Comparison of ENCODE assay signal across 11 cellular contexts in the genomic region with DNA sequence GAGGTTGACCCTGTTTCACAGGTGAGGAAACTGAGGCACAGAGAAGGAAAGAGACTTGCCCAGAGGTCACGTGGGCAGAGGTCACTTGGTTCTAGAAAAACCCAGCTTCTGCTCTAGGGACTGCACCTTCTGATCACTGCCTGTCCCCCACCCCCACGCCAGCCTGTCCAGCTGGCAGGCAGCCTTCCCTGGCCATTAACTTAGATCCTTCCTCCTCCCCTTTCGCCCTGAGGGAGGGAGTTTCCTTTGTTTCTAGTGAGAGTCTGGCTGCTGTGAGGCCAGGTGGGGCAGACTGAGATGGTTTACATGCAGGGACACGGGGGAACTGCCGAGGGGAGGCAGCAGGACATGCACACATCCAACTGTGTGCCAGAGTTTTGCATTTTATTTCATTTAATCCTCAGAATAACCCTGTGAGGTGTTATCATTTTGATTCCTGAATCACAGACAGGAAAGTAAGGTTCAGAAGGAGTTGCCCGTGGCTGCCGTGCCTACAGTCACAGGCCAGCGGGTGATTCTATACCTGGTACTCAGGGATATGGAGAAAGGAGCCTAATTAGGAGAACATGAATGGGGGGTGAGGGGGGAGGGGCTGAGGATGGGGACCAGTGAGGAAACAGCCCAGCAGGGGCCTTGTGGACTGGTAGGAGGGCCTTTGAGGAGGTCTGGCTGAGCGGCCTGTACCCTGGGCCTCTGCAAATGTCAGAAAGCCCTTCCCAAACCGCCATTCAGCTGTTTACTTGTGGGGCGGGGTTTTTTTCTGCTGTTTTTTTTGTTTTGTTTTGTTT. TPM values are rescaled to one million over a fixed set of nuclear protein-coding genes. Genes with fewer than 3 reads are reported as not detected.
DNase-seq lines count a peak whose midpoint lies in the region; ATAC-seq and TF ChIP-seq lines count a peak whose summit lies in the region.
"Had no signal": no experiment of that assay in that cellular context is flagged by ENCODE, and none has a peak within 500 bp of the region (broad histone marks: within the 10 kb centered on the region; RNA-seq: fewer than 3 reads in every experiment).

No MANE protein-coding gene starts in this region.

- no peaks in the 10 kb centered on the region for H3K9me3 Mint-ChIP-seq in type B pancreatic cell
- no peaks in the 10 kb centered on the region for H3K9me3 Mint-ChIP-seq in immature natural killer cell

- H2AFZ ChIP-seq in hepatocyte: no peak overlapping the region

- POLR2A ChIA-PET in RWPE1 (lab: Yijun Ruan, JAX; ENCODE audit: low non-redundant PET): no interaction called here

- DNase-seq in Right ventricle myocardium inferior (ENCODE audit: missing footprints) (no peak), cardiac septum (ENCODE audit: low spot score) (no peak), RWPE1 (ENCODE audit: low spot score) (peak; percentile 74), hepatocyte (ENCODE audit: low spot score) (peak; percentile 68), type B pancreatic cell (ENCODE audit: extremely low spot score, unreplicated experiment) (no peak), immature natural killer cell (no peak)
- DNase-seq: MM.1S had no signal

- no peak overlapping the region for H3K4me3 ChIP-seq in hepatocyte

- intact Hi-C loops in Right ventricle myocardium inferior (cut with DNase I): no loop called here
- intact Hi-C loops in cardiac septum (cut with DNase I): no loop called here

- WGBS in hepatocyte (ENCODE audit: low lambda C conversion rate, missing lambda C conversion rate): 47% methylated on average over 11 of the region's 11 CpGs

- no peaks in the 10 kb centered on the region for H3K9me3 ChIP-seq in hepatocyte (ENCODE audit: low read depth)

- peak overlapping the region; percentile 79 for H3K4me2 ChIP-seq in hepatocyte

- peaks cover 62% of the 10 kb centered on the region for H3K4me1 ChIP-seq in hepatocyte (ENCODE audit: insufficient read depth)

- CTCF ChIA-PET in RWPE1 (lab: Yijun Ruan, JAX): interaction anchor here (0.5 to 0.6 kb wide), 2 partner anchors 10 to 40 kb away, joined by 3 to 6 read pairs; no protein-coding TSS in a partner anchor

- H3K27ac ChIP-seq in RWPE1 (peak overlapping the region; percentile 89), hepatocyte (peak overlapping the region; percentile 79)

- H4K20me1 ChIP-seq in hepatocyte (ENCODE audit: insufficient read depth, poor library complexity, severe bottlenecking): no peaks in the 10 kb centered on the region

- H3K4me1 Mint-ChIP-seq in type B pancreatic cell (ENCODE audit: unreplicated experiment) (peaks cover 70% of the 10 kb centered on the region), immature natural killer cell (peaks cover 8 to 10% of the 10 kb centered on the region in 2 donors)

- TF ChIP-seq CTCF in RWPE1 (conservative IDR thresholded peaks at IDR 0.05; ENCODE audit: low read depth) (no peak), hepatocyte (IDR thresholded peaks at IDR 0.05; ENCODE audit: poor library complexity) (no peak), type B pancreatic cell (conservative IDR thresholded peaks at IDR 0.05) (no peak)

- no peaks in the 10 kb centered on the region for H3K36me3 ChIP-seq in hepatocyte (replicated peaks; ENCODE audit: insufficient read depth, low read depth)

- H3K79me2 ChIP-seq in hepatocyte: peaks cover 41% of the 10 kb centered on the region

- H3K4me3 Mint-ChIP-seq in type B pancreatic cell: peak overlapping the region; percentile 84
- H3K4me3 Mint-ChIP-seq in immature natural killer cell: peak overlapping the region in 1 of 5 donors; percentile 21

- ATAC-seq in Right ventricle myocardium inferior (peak; percentile 53), HG02885 (IDR thresholded peaks at IDR 0.05; ENCODE audit: poor library complexity, unreplicated experiment) (no peak), HG03159 (IDR thresholded peaks at IDR 0.05; ENCODE audit: unreplicated experiment) (no peak)

- peak overlapping the region; percentile 94 for H3K27ac Mint-ChIP-seq in type B pancreatic cell
- no peak overlapping the region for H3K27ac Mint-ChIP-seq in immature natural killer cell

- H3K36me3 Mint-ChIP-seq in type B pancreatic cell: no peaks in the 10 kb centered on the region
- no peaks in the 10 kb centered on the region for H3K36me3 Mint-ChIP-seq in immature natural killer cell

- no peaks in the 10 kb centered on the region for H3K9me2 ChIP-seq in hepatocyte (replicated peaks; ENCODE audit: insufficient read depth)

- peaks cover 24% of the 10 kb centered on the region for H3K27me3 Mint-ChIP-seq in type B pancreatic cell
- peaks cover 12 to 17% (median 12%) of the 10 kb centered on the region in 3 donors for H3K27me3 Mint-ChIP-seq in immature natural killer cell (ENCODE audit: low read depth in 3 of 3)

- peaks cover 2% of the 10 kb centered on the region for H3K27me3 ChIP-seq in hepatocyte

RNA-seq across cellular contexts. Expression of a gene that starts 3.4 kb away (rescaled TPM):
- 6.1 TPM for total RNA-seq in Right ventricle myocardium inferior
- 2.3 TPM for total RNA-seq in cardiac septum
- total RNA-seq in hepatocyte: 10.4 and 12.8 TPM in 2 replicates
- 10.8 and 16.5 TPM in 2 replicates for polyA plus RNA-seq in hepatocyte
- 12.4 and 37.5 TPM in 2 replicates for total RNA-seq in type B pancreatic cell (ENCODE audit: low replicate concordance)
- not detected for polyA plus RNA-seq in immature natural killer cell
- polyA plus RNA-seq: AG04450 had no signal

RNA-seq across cellular contexts. Expression of a gene that starts 37.9 kb away (rescaled TPM):
- total RNA-seq in Right ventricle myocardium inferior: not detected
- not detected for total RNA-seq in cardiac septum
- total RNA-seq in hepatocyte: not detected in 2 replicates
- not detected in 2 replicates for polyA plus RNA-seq in hepatocyte
- not detected in 2 replicates for total RNA-seq in type B pancreatic cell (ENCODE audit: low replicate concordance)
- polyA plus RNA-seq in immature natural killer cell: 1 to 10 TPM in 2 of 3 donors, not detected in 1; 1.4 to 2.1 TPM
- total RNA-seq: glomerular endothelial cell had no signal
- polyA plus RNA-seq: AG04450 had no signal

Comparison
In these comparisons a context has a peak if more than half of its experiments do, and no peak if none do; other contexts are left out.
1. DNase-seq: peak in RWPE1 (single experiment) and hepatocyte (single experiment); none in Right ventricle myocardium inferior (single experiment), cardiac septum (single experiment), type B pancreatic cell (single experiment) and immature natural killer cell (0 of 3).